35 cellular contexts compared by ENCODE assay signal in genomic region chr5:4093970-4094369, GRCh38.
"Had no signal": no experiment of that assay in that cellular context is flagged by ENCODE, and none has a peak within 500 bp of the region (broad histone marks: within the 10 kb centered on the region; RNA-seq: fewer than 3 reads in every experiment).

No MANE protein-coding gene starts in this region.

- H3K27me3 Mint-ChIP-seq: activated B cell treated with CpG ODN at 0.5 μM for 24 hours; activated CD4-positive, alpha-beta memory T cell treated with anti-CD3 and anti-CD28 coated beads for 36 hours; activated CD4-positive, alpha-beta T cell treated with anti-CD3 and anti-CD28 coated beads, Interleukin-2, amount 10 ng/mL, durations not matched to agents 24 days and 14 days; activated CD8-positive, alpha-beta T cell treated with anti-CD3 and anti-CD28 coated beads for 36 hours; activated naive CD8-positive, alpha-beta T cell treated with anti-CD3 and anti-CD28 coated beads for 36 hours; activated T-helper 17 cell treated with anti-CD3 and anti-CD28 coated beads, Interleukin-2, amount 50 U/mL, for 72 hours had no signal

- DNase-seq: activated B cell treated with CpG ODN at 0.5 μM for 24 hours; activated CD4-positive, alpha-beta memory T cell treated with anti-CD3 and anti-CD28 coated beads for 36 hours; activated CD4-positive, alpha-beta T cell treated with anti-CD3 and anti-CD28 coated beads for 4 hours; activated CD4-positive, alpha-beta T cell treated with anti-CD3 and anti-CD28 coated beads, Interleukin-2, amount 10 ng/mL, durations not matched to agents 24 days and 14 days; activated CD4-positive, alpha-beta T cell treated with anti-CD3 and anti-CD28 coated beads, Interleukin-2, amount 50 U/mL, for 1 hour; activated CD4-positive, alpha-beta T cell treated with anti-CD3 and anti-CD28 coated beads, Interleukin-2, amount 50 U/mL, for 4 hours; activated CD4-positive, CD25-positive, alpha-beta regulatory T cell treated with anti-CD3 and anti-CD28 coated beads, Interleukin-2, amount 50 U/mL, for 72 hours; activated CD8-positive, alpha-beta memory T cell treated with anti-CD3 and anti-CD28 coated beads, Interleukin-2, amount 50 U/mL, for 4 hours; activated CD8-positive, alpha-beta T cell treated with anti-CD3 and anti-CD28 coated beads for 36 hours; activated effector memory CD4-positive, alpha-beta T cell treated with anti-CD3 and anti-CD28 coated beads, Interleukin-2, amount 50 U/mL, for 16 hours; activated gamma-delta T cell treated with Interleukin-2 at 50 U/mL for 16 hours; activated naive CD4-positive, alpha-beta T cell; activated naive CD4-positive, alpha-beta T cell treated with anti-CD3 and anti-CD28 coated beads for 36 hours; activated naive CD4-positive, alpha-beta T cell treated with anti-CD3 and anti-CD28 coated beads, Interleukin-2, amount 50 U/mL, for 16 hours; activated naive CD8-positive, alpha-beta T cell treated with anti-CD3 and anti-CD28 coated beads for 36 hours; activated T-cell treated with anti-CD3 and anti-CD28 coated beads for 4 hours; activated T-cell treated with anti-CD3 and anti-CD28 coated beads, Interleukin-2, amount 50 U/mL, for 1 hour; activated T-cell treated with anti-CD3 and anti-CD28 coated beads, Interleukin-2, amount 50 U/mL, for 4 hours; activated T-cell treated with anti-CD3 and anti-CD28 coated beads, Interleukin-2, amount 50 U/mL, for 72 hours; adrenal gland; amniotic stem cell; aorta; body of pancreas; brain microvascular endothelial cell; central memory CD4-positive, alpha-beta T cell; T-helper 9 cell had no signal

- H3K36me3 Mint-ChIP-seq: activated CD4-positive, alpha-beta memory T cell treated with anti-CD3 and anti-CD28 coated beads for 36 hours; activated naive CD4-positive, alpha-beta T cell treated with anti-CD3 and anti-CD28 coated beads, Interleukin-2, amount 50 U/mL, for 72 hours; activated naive CD8-positive, alpha-beta T cell treated with anti-CD3 and anti-CD28 coated beads for 36 hours had no signal

- ATAC-seq: activated CD8-positive, alpha-beta T cell treated with anti-CD3 and anti-CD28 coated beads for 36 hours; activated naive CD4-positive, alpha-beta T cell treated with anti-CD3 and anti-CD28 coated beads, Interleukin-2, amount 50 U/mL, for 72 hours; activated T-cell treated with anti-CD3 and anti-CD28 coated beads, Interleukin-2, amount 50 U/mL, for 4 hours; activated T-cell treated with anti-CD3 and anti-CD28 coated beads, Interleukin-2, amount 50 U/mL, for 72 hours; activated T-helper 17 cell treated with anti-CD3 and anti-CD28 coated beads, Interleukin-2, amount 50 U/mL, for 72 hours; body of pancreas had no signal

- H3K4me3 Mint-ChIP-seq: activated B cell treated with CpG ODN at 0.5 μM for 24 hours; activated CD4-positive, alpha-beta memory T cell treated with anti-CD3 and anti-CD28 coated beads for 36 hours; activated CD4-positive, alpha-beta T cell treated with anti-CD3 and anti-CD28 coated beads, Interleukin-2, amount 10 ng/mL, durations not matched to agents 24 days and 14 days; activated CD8-positive, alpha-beta T cell treated with anti-CD3 and anti-CD28 coated beads for 36 hours; activated naive CD4-positive, alpha-beta T cell treated with anti-CD3 and anti-CD28 coated beads for 36 hours; activated naive CD8-positive, alpha-beta T cell treated with anti-CD3 and anti-CD28 coated beads for 36 hours; activated T-cell treated with anti-CD3 and anti-CD28 coated beads, Interleukin-2, amount 50 U/mL, for 4 hours; activated T-cell treated with anti-CD3 and anti-CD28 coated beads, Interleukin-2, amount 50 U/mL, for 72 hours; activated T-helper 1 cell treated with anti-CD3 and anti-CD28 coated beads, Interleukin-12 subunit alpha, Interleukin-12 subunit beta, Interleukin-2, Interleukin-4 antibody, amounts not matched to agents 30 ng/mL and 10 ng/mL and 1 ng/mL, durations not matched to agents 14 hours and 24 hours and 36 hours; activated T-helper 17 cell treated with anti-CD3 and anti-CD28 coated beads, Interleukin-2, amount 50 U/mL, for 72 hours; T-helper 2 cell treated with Interferon-gamma antibody and Interleukin-4, amounts not matched to agents 5 μg/mL and 100 μg/mL, for 36 hours had no signal

- H3K27me3 ChIP-seq: adrenal gland, body of pancreas, brain microvascular endothelial cell, breast epithelium had no signal

- H3K9me3 Mint-ChIP-seq: activated B cell treated with CpG ODN at 0.5 μM for 24 hours; activated CD4-positive, alpha-beta T cell treated with anti-CD3 and anti-CD28 coated beads, Interleukin-2, amount 10 ng/mL, durations not matched to agents 24 days and 14 days; activated naive CD8-positive, alpha-beta T cell treated with anti-CD3 and anti-CD28 coated beads for 36 hours had no signal

- H3K27ac ChIP-seq: adrenal gland, body of pancreas, brain microvascular endothelial cell, breast epithelium, VCaP had no signal

- H3K4me3 ChIP-seq: adrenal gland, body of pancreas, breast epithelium had no signal

- H3K9me3 ChIP-seq: adrenal gland, body of pancreas, breast epithelium had no signal

- H3K27ac Mint-ChIP-seq: activated B cell treated with CpG ODN at 0.5 μM for 24 hours; activated CD4-positive, alpha-beta memory T cell treated with anti-CD3 and anti-CD28 coated beads for 36 hours; activated CD4-positive, alpha-beta T cell treated with anti-CD3 and anti-CD28 coated beads, Interleukin-2, amount 10 ng/mL, durations not matched to agents 24 days and 14 days; activated CD8-positive, alpha-beta T cell treated with anti-CD3 and anti-CD28 coated beads for 36 hours; activated naive CD4-positive, alpha-beta T cell treated with anti-CD3 and anti-CD28 coated beads for 36 hours; activated naive CD4-positive, alpha-beta T cell treated with anti-CD3 and anti-CD28 coated beads, Interleukin-2, amount 50 U/mL, for 72 hours; activated naive CD8-positive, alpha-beta T cell treated with anti-CD3 and anti-CD28 coated beads for 36 hours; activated T-cell treated with anti-CD3 and anti-CD28 coated beads, Interleukin-2, amount 50 U/mL, for 72 hours; activated T-helper 1 cell treated with anti-CD3 and anti-CD28 coated beads, Interleukin-12 subunit alpha, Interleukin-12 subunit beta, Interleukin-2, Interleukin-4 antibody, amounts not matched to agents 30 ng/mL and 10 ng/mL and 1 ng/mL, durations not matched to agents 14 hours and 24 hours and 36 hours; activated T-helper 17 cell treated with anti-CD3 and anti-CD28 coated beads, Interleukin-2, amount 50 U/mL, for 72 hours; T-helper 2 cell treated with Interferon-gamma antibody and Interleukin-4, amounts not matched to agents 5 μg/mL and 100 μg/mL, for 36 hours had no signal

- H3K4me1 Mint-ChIP-seq: activated B cell treated with CpG ODN at 0.5 μM for 24 hours; activated CD4-positive, alpha-beta T cell treated with anti-CD3 and anti-CD28 coated beads, Interleukin-2, amount 10 ng/mL, durations not matched to agents 24 days and 14 days; activated naive CD8-positive, alpha-beta T cell treated with anti-CD3 and anti-CD28 coated beads for 36 hours; activated T-helper 17 cell treated with anti-CD3 and anti-CD28 coated beads, Interleukin-2, amount 50 U/mL, for 72 hours had no signal

- H3K36me3 ChIP-seq: adrenal gland, brain microvascular endothelial cell, breast epithelium had no signal

- FAIRE-seq: astrocyte, colon, TTC549 had no signal

- H3K4me1 ChIP-seq: adrenal gland, body of pancreas, breast epithelium had no signal
